8 cellular contexts compared by ENCODE assay signal in genomic region chr14:81465002-81465392, GRCh38.
DNase-seq lines count a peak whose midpoint lies in the region; ATAC-seq, FAIRE-seq and TF ChIP-seq lines count a peak whose summit lies in the region.
"Not testable (repeated sequence)": the region's sequence is repeated elsewhere in the genome, so short reads cannot be mapped to it uniquely, and the experiment has no call there.

No MANE protein-coding gene starts in this region.

- WGBS in HepG2 (ENCODE audit: low lambda C conversion rate), result 18% methylated on average over 11 of the region's 11 CpGs
- 31% methylated on average over 11 of the region's 11 CpGs for WGBS in prostate gland

- not testable (repeated sequence) for H3K9me3 ChIP-seq in MG63; duodenal mucosa (ENCODE audit: control insufficient read depth in 1 of 2, low read length in 2 of 2); HepG2 (ENCODE audit: low read length); prostate gland; uterus

- not testable (repeated sequence) for H3K36me3 ChIP-seq in MG63; duodenal mucosa (ENCODE audit: control insufficient read depth in 1 of 2, insufficient read depth in 2 of 2, low read length in 2 of 2); HepG2 (replicated peaks in 1 of 2; ENCODE audit: control insufficient read depth in 1 of 2, insufficient read depth in 2 of 2, low read length in 2 of 2); prostate gland; uterus

- TF ChIP-seq RAD21 in HepG2 (CRISPR knock-in tag; IDR thresholded peaks at IDR 0.05), result not testable (repeated sequence)

- H3K4me3 Mint-ChIP-seq in activated T-cell treated with anti-CD3 and anti-CD28 coated beads, Interleukin-2, amount 50 U/mL, for 4 hours, result peak overlapping the region; percentile 80

- H2AFZ ChIP-seq in HepG2 (ENCODE audit: low read length), result peak overlapping the region; percentile 94

- BruUV-seq in HepG2 (replicated peaks; lab: Mats Ljungman, UMichigan), result not testable (repeated sequence)

- not testable (repeated sequence) for DNase-seq in GM12864 (ENCODE audit: low read depth); MG63; activated T-cell treated with anti-CD3 and anti-CD28 coated beads, Interleukin-2, amount 50 U/mL, for 4 hours; HepG2 (ENCODE audit: low spot score); prostate gland (ENCODE audit: low spot score); uterus

- not testable (repeated sequence) for TF ChIP-seq EP300 in HepG2 (IDR thresholded peaks at IDR 0.05; ENCODE audit: low read depth in 2 of 2, low read length in 2 of 2); HepG2 (CRISPR knock-in tag; IDR thresholded peaks at IDR 0.05; ENCODE audit: borderline replicate concordance)

- not testable (repeated sequence) for H3K27me3 Mint-ChIP-seq in activated T-cell treated with anti-CD3 and anti-CD28 coated beads, Interleukin-2, amount 50 U/mL, for 4 hours (ENCODE audit: low read depth)

- H3K27me3 ChIP-seq in MG63; duodenal mucosa (ENCODE audit: control insufficient read depth in 1 of 2, insufficient read depth in 2 of 2, low read length in 2 of 2); HepG2 (ENCODE audit: control insufficient read depth in 1 of 2, insufficient read depth in 2 of 2, low read length in 2 of 2); prostate gland (replicated peaks; ENCODE audit: insufficient read depth); uterus: not testable (repeated sequence)

- POLR2A ChIA-PET in HepG2 (lab: Yijun Ruan, JAX), result interaction anchor here (1.0 to 1.1 kb wide), 2 partner anchors 246 to 295 kb away, joined by 3 to 4 read pairs; no protein-coding TSS in a partner anchor

- not testable (repeated sequence) for H3K9me3 Mint-ChIP-seq in activated T-cell treated with anti-CD3 and anti-CD28 coated beads, Interleukin-2, amount 50 U/mL, for 4 hours

- not testable (repeated sequence) for TF ChIP-seq CTCF in GM12864 (IDR thresholded peaks at IDR 0.05; ENCODE audit: low read depth, low read length, missing control alignments); HepG2 (CRISPR knock-in tag; IDR thresholded peaks at IDR 0.05); prostate gland (IDR thresholded peaks at IDR 0.05); uterus (IDR thresholded peaks at IDR 0.05)

- ATAC-seq in HG02798 (IDR thresholded peaks at IDR 0.05; ENCODE audit: poor library complexity, unreplicated experiment), result peak; percentile 32
- ATAC-seq in activated T-cell treated with anti-CD3 and anti-CD28 coated beads, Interleukin-2, amount 50 U/mL, for 4 hours; HepG2: not testable (repeated sequence)

- not testable (repeated sequence) for TF ChIP-seq POLR2A in HepG2 (IDR thresholded peaks at IDR 0.05; ENCODE audit: insufficient read depth in 1 of 2, low read depth in 2 of 2, low read length in 2 of 2); prostate gland (IDR thresholded peaks at IDR 0.05); uterus (IDR thresholded peaks at IDR 0.05)

- H3K9ac ChIP-seq in duodenal mucosa (ENCODE audit: low read depth in 1 of 2, low read length in 2 of 2) (peak overlapping the region; percentile 32 to 78), HepG2 (ENCODE audit: insufficient read depth, low read depth, low read length) (peak overlapping the region; percentile 66)

- H3K79me2 ChIP-seq in HepG2 (ENCODE audit: insufficient read depth, low read length), result not testable (repeated sequence)

- H3K4me3 ChIP-seq in GM12864 (ENCODE audit: low read depth, low read length) (peak overlapping the region; percentile 49), MG63 (peak overlapping the region; percentile 41), duodenal mucosa (ENCODE audit: low read depth in 1 of 2, low read length in 2 of 2) (peak overlapping the region; percentile 63 to 83), HepG2 (replicated peaks in 1 of 3; ENCODE audit: insufficient read depth in 1 of 3, low read depth in 2 of 3, low read length in 3 of 3) (peak overlapping the region; percentile 63 to 71 (median 65); a peak in 5 of 6 replicates), prostate gland (peak overlapping the region; percentile 25 to 36), uterus (peak overlapping the region; percentile 26 to 33)

- H3K4me2 ChIP-seq in HepG2 (ENCODE audit: low read depth, low read length), result peak overlapping the region; percentile 78

- not testable (repeated sequence) for H4K20me1 ChIP-seq in HepG2 (ENCODE audit: insufficient read depth, low read length)

- CTCF ChIA-PET in HepG2 (lab: Yijun Ruan, JAX; ENCODE audit: low intra/inter-chr PET ratio, low total read pairs), result interaction anchor here (1.0 to 3.1 kb wide), 3 partner anchors 195 to 469 kb away, joined by 4 to 38 read pairs (median 11); no protein-coding TSS in a partner anchor

- in situ Hi-C loops in HepG2 (cut with HindIII; ENCODE audit: extremely low pct_ligation_motif_present, low pct_unique_long_range_greater_than_20kb), result loop anchor here (10.0 kb wide), 1 partner anchor 470 kb away; no protein-coding TSS in a partner anchor

- not testable (repeated sequence) for H3K4me1 Mint-ChIP-seq in activated T-cell treated with anti-CD3 and anti-CD28 coated beads, Interleukin-2, amount 50 U/mL, for 4 hours (ENCODE audit: low read depth)

- intact Hi-C loops in HepG2 (cut with micrococcal nuclease; ENCODE audit: unreplicated experiment), result loop anchor here (2.0 kb wide), 1 partner anchor 294 kb away; no protein-coding TSS in a partner anchor
- intact Hi-C loops in prostate gland (cut with DNase I); uterus (cut with DNase I; ENCODE audit: low total_unique reads): not testable (repeated sequence)

- H3K27ac ChIP-seq in duodenal mucosa (ENCODE audit: low read depth, low read length); HepG2 (ENCODE audit: extremely low read length, insufficient read depth, low read length); prostate gland: not testable (repeated sequence)
- H3K27ac ChIP-seq in uterus, result peak overlapping the region in 1 of 2 donors; percentile 57

- H3K36me3 Mint-ChIP-seq in activated T-cell treated with anti-CD3 and anti-CD28 coated beads, Interleukin-2, amount 50 U/mL, for 4 hours (ENCODE audit: insufficient read depth), result not testable (repeated sequence)

- H3K4me1 ChIP-seq in duodenal mucosa (ENCODE audit: control insufficient read depth in 1 of 2, insufficient read depth in 2 of 2, low read length in 2 of 2); prostate gland (replicated peaks); uterus: not testable (repeated sequence)
- H3K4me1 ChIP-seq in HepG2 (ENCODE audit: insufficient read depth, low read length), result peaks cover 23% of the 10 kb centered on the region

- not testable (repeated sequence) for FAIRE-seq in HepG2 (lab: Jason Lieb, UNC)

TF ChIP-seq in HepG2, 621 proteins besides CTCF, POLR2A, EP300 and RAD21:
- TF ChIP-seq YEATS4 (CRISPR knock-in tag; IDR thresholded peaks at IDR 0.05; ENCODE audit: borderline replicate concordance), result 0 out of 2 replicates have a peak, but pooled peaks have one; percentile 6
